In the genomic region with DNA sequence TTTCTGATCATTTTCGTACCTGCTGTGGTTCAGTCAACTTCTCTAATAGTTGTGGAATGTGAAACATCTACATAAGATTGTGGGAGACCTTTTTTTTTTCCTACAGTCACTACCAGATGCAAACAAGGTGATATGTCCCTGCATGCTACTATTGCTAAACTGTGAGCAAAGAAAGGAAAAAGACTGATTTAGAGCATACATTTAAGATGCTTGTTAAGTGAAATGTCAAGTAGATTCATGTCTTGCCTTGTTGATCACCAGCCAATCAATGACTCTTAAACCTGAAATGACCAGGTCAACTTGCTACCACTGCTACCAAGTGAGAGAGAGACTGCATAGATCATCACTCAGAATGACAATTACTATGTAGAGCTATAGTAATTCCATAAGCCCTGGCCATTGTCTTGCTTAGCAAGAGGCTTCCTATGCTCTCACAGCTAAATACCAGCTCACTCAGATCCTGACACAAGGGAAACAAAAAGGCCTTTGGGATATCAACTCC, we compare ENCODE assay signal across 1 cellular context.
TF ChIP-seq lines count a peak whose summit lies in the region.

No MANE protein-coding gene starts in this region.

TF ChIP-seq in HepG2, 621 proteins besides CTCF, POLR2A, EP300 and RAD21 (continued from another document):
- TF ChIP-seq, protein P1, sequence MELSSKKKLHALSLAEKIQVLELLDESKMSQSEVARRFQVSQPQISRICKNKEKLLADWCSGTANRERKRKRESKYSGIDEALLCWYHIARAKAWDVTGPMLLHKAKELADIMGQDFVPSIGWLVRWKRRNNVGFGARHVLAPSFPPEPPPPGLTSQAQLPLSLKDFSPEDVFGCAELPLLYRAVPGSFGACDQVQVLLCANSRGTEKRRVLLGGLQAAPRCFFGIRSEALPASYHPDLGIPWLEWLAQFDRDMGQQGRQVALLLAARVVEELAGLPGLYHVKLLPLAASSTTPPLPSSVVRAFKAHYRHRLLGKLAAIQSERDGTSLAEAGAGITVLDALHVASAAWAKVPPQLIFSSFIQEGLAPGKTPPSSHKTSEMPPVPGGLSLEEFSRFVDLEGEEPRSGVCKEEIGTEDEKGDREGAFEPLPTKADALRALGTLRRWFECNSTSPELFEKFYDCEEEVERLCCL (CRISPR knock-in tag; IDR thresholded peaks at IDR 0.05; ENCODE audit: borderline replicate concordance): no peak
- TF ChIP-seq ZFAT (CRISPR knock-in tag; conservative IDR thresholded peaks at IDR 0.05) (no peak), GABPB1 (CRISPR knock-in tag; IDR thresholded peaks at IDR 0.05) (no peak), TARDBP (CRISPR knock-in tag; IDR thresholded peaks at IDR 0.05) (no peak), ZNF441 (CRISPR knock-in tag; IDR thresholded peaks at IDR 0.05; ENCODE audit: borderline replicate concordance) (no peak), KDM5B (CRISPR knock-in tag; IDR thresholded peaks at IDR 0.05; ENCODE audit: borderline replicate concordance) (no peak), NCOA2 (CRISPR knock-in tag; IDR thresholded peaks at IDR 0.05) (no peak), ZNF230 (CRISPR knock-in tag; IDR thresholded peaks at IDR 0.05) (no peak), XRCC5 (optimal IDR thresholded peaks at IDR 0.05; ENCODE audit: low read length) (no peak)
- TF ChIP-seq, protein P2, sequence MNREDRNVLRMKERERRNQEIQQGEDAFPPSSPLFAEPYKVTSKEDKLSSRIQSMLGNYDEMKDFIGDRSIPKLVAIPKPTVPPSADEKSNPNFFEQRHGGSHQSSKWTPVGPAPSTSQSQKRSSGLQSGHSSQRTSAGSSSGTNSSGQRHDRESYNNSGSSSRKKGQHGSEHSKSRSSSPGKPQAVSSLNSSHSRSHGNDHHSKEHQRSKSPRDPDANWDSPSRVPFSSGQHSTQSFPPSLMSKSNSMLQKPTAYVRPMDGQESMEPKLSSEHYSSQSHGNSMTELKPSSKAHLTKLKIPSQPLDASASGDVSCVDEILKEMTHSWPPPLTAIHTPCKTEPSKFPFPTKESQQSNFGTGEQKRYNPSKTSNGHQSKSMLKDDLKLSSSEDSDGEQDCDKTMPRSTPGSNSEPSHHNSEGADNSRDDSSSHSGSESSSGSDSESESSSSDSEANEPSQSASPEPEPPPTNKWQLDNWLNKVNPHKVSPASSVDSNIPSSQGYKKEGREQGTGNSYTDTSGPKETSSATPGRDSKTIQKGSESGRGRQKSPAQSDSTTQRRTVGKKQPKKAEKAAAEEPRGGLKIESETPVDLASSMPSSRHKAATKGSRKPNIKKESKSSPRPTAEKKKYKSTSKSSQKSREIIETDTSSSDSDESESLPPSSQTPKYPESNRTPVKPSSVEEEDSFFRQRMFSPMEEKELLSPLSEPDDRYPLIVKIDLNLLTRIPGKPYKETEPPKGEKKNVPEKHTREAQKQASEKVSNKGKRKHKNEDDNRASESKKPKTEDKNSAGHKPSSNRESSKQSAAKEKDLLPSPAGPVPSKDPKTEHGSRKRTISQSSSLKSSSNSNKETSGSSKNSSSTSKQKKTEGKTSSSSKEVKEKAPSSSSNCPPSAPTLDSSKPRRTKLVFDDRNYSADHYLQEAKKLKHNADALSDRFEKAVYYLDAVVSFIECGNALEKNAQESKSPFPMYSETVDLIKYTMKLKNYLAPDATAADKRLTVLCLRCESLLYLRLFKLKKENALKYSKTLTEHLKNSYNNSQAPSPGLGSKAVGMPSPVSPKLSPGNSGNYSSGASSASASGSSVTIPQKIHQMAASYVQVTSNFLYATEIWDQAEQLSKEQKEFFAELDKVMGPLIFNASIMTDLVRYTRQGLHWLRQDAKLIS (CRISPR knock-in tag; IDR thresholded peaks at IDR 0.05): no peak
- TF ChIP-seq, protein P3, sequence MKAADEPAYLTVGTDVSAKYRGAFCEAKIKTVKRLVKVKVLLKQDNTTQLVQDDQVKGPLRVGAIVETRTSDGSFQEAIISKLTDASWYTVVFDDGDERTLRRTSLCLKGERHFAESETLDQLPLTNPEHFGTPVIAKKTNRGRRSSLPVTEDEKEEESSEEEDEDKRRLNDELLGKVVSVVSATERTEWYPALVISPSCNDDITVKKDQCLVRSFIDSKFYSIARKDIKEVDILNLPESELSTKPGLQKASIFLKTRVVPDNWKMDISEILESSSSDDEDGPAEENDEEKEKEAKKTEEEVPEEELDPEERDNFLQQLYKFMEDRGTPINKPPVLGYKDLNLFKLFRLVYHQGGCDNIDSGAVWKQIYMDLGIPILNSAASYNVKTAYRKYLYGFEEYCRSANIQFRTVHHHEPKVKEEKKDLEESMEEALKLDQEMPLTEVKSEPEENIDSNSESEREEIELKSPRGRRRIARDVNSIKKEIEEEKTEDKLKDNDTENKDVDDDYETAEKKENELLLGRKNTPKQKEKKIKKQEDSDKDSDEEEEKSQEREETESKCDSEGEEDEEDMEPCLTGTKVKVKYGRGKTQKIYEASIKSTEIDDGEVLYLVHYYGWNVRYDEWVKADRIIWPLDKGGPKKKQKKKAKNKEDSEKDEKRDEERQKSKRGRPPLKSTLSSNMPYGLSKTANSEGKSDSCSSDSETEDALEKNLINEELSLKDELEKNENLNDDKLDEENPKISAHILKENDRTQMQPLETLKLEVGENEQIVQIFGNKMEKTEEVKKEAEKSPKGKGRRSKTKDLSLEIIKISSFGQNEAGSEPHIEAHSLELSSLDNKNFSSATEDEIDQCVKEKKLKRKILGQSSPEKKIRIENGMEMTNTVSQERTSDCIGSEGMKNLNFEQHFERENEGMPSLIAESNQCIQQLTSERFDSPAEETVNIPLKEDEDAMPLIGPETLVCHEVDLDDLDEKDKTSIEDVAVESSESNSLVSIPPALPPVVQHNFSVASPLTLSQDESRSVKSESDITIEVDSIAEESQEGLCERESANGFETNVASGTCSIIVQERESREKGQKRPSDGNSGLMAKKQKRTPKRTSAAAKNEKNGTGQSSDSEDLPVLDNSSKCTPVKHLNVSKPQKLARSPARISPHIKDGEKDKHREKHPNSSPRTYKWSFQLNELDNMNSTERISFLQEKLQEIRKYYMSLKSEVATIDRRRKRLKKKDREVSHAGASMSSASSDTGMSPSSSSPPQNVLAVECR (CRISPR knock-in tag; IDR thresholded peaks at IDR 0.05; ENCODE audit: borderline replicate concordance): no peak
- TF ChIP-seq, protein P4, sequence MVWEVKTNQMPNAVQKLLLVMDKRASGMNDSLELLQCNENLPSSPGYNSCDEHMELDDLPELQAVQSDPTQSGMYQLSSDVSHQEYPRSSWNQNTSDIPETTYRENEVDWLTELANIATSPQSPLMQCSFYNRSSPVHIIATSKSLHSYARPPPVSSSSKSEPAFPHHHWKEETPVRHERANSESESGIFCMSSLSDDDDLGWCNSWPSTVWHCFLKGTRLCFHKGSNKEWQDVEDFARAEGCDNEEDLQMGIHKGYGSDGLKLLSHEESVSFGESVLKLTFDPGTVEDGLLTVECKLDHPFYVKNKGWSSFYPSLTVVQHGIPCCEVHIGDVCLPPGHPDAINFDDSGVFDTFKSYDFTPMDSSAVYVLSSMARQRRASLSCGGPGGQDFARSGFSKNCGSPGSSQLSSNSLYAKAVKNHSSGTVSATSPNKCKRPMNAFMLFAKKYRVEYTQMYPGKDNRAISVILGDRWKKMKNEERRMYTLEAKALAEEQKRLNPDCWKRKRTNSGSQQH (CRISPR knock-in tag; IDR thresholded peaks at IDR 0.05; ENCODE audit: low read depth): no peak
- TF ChIP-seq, protein P5, sequence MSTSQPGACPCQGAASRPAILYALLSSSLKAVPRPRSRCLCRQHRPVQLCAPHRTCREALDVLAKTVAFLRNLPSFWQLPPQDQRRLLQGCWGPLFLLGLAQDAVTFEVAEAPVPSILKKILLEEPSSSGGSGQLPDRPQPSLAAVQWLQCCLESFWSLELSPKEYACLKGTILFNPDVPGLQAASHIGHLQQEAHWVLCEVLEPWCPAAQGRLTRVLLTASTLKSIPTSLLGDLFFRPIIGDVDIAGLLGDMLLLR (CRISPR knock-in tag; IDR thresholded peaks at IDR 0.05): no peak
- TF ChIP-seq, protein P6, sequence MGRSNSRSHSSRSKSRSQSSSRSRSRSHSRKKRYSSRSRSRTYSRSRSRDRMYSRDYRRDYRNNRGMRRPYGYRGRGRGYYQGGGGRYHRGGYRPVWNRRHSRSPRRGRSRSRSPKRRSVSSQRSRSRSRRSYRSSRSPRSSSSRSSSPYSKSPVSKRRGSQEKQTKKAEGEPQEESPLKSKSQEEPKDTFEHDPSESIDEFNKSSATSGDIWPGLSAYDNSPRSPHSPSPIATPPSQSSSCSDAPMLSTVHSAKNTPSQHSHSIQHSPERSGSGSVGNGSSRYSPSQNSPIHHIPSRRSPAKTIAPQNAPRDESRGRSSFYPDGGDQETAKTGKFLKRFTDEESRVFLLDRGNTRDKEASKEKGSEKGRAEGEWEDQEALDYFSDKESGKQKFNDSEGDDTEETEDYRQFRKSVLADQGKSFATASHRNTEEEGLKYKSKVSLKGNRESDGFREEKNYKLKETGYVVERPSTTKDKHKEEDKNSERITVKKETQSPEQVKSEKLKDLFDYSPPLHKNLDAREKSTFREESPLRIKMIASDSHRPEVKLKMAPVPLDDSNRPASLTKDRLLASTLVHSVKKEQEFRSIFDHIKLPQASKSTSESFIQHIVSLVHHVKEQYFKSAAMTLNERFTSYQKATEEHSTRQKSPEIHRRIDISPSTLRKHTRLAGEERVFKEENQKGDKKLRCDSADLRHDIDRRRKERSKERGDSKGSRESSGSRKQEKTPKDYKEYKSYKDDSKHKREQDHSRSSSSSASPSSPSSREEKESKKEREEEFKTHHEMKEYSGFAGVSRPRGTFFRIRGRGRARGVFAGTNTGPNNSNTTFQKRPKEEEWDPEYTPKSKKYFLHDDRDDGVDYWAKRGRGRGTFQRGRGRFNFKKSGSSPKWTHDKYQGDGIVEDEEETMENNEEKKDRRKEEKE (IDR thresholded peaks at IDR 0.05): no peak
